In the genomic region with DNA sequence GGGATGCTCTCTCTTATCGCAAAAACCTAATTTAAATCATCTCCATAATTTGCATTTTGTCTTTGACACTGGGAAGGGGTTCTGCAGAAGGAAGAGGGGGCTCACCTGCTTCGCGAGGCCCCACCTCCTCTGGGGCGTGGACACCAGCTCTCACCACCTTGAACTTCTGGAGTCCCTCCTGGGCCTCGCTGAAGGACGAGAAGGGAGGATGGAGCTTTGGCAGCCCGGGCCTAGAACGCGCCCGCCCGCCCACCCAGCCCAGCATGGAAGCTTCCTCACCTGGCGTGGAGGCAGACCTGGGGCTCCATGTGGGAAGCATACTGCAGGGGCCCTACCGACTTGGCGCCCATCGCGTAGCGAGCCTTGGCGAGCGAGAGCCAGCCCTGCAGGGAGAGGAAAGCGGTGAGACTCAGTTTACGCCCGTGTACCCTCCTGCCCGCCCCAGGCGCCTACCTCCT, we compare ENCODE assay signal across 8 cellular contexts. TPM values are rescaled to one million over a fixed set of nuclear protein-coding genes. Genes with fewer than 3 reads are reported as not detected.
DNase-seq lines count a peak whose midpoint lies in the region; ATAC-seq and TF ChIP-seq lines count a peak whose summit lies in the region.

No MANE protein-coding gene starts in this region.

- no peaks in the 10 kb centered on the region for H3K9me3 Mint-ChIP-seq in naive thymus-derived CD8-positive, alpha-beta T cell

- H2AFZ ChIP-seq in OCI-LY3 (ENCODE audit: low read depth, low read length): peak overlapping the region; percentile 94; the same call in 1 of the 2 replicates

- in situ Hi-C loops in HAP-1 (cut with MboI; ENCODE audit: low sequenced_read_pairs): no loop called here

- H3K9ac ChIP-seq in ES-I3 (ENCODE audit: low read depth, low read length) (peak overlapping the region; percentile 69), OCI-LY3 (ENCODE audit: low read length) (peak overlapping the region; percentile 90), duodenal mucosa (ENCODE audit: low read depth in 1 of 2, low read length in 2 of 2) (peak overlapping the region; percentile 63 to 92)

- H4K20me1 ChIP-seq in OCI-LY3 (ENCODE audit: insufficient read depth, low read length): no peaks in the 10 kb centered on the region; the same call in 1 of the 2 replicates

- no peaks in the 10 kb centered on the region for H3K27me3 Mint-ChIP-seq in naive thymus-derived CD8-positive, alpha-beta T cell

- H3K36me3 Mint-ChIP-seq in naive thymus-derived CD8-positive, alpha-beta T cell: peaks cover 0 to 62% (median 16%) of the 10 kb centered on the region in 3 donors

- H3K4me1 ChIP-seq in ES-I3 (ENCODE audit: insufficient read depth, low read length): peaks cover 3% of the 10 kb centered on the region
- H3K4me1 ChIP-seq in HAP-1: peaks cover 5% of the 10 kb centered on the region; the same call in 1 of the 2 replicates
- H3K4me1 ChIP-seq in OCI-LY3 (ENCODE audit: low read length): peaks cover 9% of the 10 kb centered on the region
- H3K4me1 ChIP-seq in duodenal mucosa (ENCODE audit: control insufficient read depth in 1 of 2, insufficient read depth in 2 of 2, low read length in 2 of 2): peaks cover 13 to 18% of the 10 kb centered on the region in 2 donors

- H3K4me3 Mint-ChIP-seq in naive thymus-derived CD8-positive, alpha-beta T cell: peak overlapping the region; percentile 97 to 100 (median 100)

- H3K27ac Mint-ChIP-seq in naive thymus-derived CD8-positive, alpha-beta T cell: peak overlapping the region; percentile 98 to 100 (median 99)

- DNase-seq in HAP-1 (ENCODE audit: low spot score in 2 of 2) (no peak), NCI-H774 (lab: John Stamatoyannopoulos, UW) (no peak), NCI-H1930 (lab: John Stamatoyannopoulos, UW) (no peak)
- DNase-seq in naive thymus-derived CD8-positive, alpha-beta T cell: peak in 2 of 10 donors; percentile 17 to 34

- peaks cover 23 to 53% (median 43%) of the 10 kb centered on the region in 4 donors for H3K4me1 Mint-ChIP-seq in naive thymus-derived CD8-positive, alpha-beta T cell

- peaks cover 28% of the 10 kb centered on the region for H3K79me2 ChIP-seq in OCI-LY3 (ENCODE audit: low read length)

- H3K9me3 ChIP-seq in ES-I3 (ENCODE audit: control insufficient read depth, insufficient read depth, low read length) (no peaks in the 10 kb centered on the region), HAP-1 (no peaks in the 10 kb centered on the region), OCI-LY3 (ENCODE audit: insufficient read depth, low read length) (peaks cover 3% of the 10 kb centered on the region; the same call in 1 of the 2 replicates), duodenal mucosa (ENCODE audit: control insufficient read depth in 1 of 2, low read length in 2 of 2) (no peaks in the 10 kb centered on the region)

- peak overlapping the region; percentile 84 for H3K4me2 ChIP-seq in OCI-LY3 (ENCODE audit: low read length)

- H3K36me3 ChIP-seq in ES-I3 (ENCODE audit: insufficient read depth, low read length): peaks cover 11% of the 10 kb centered on the region; the same call in 1 of the 2 replicates
- H3K36me3 ChIP-seq in HAP-1 (replicated peaks): peaks cover 36% of the 10 kb centered on the region
- peaks cover 31% of the 10 kb centered on the region for H3K36me3 ChIP-seq in OCI-LY3 (replicated peaks; ENCODE audit: low read depth, low read length)
- H3K36me3 ChIP-seq in duodenal mucosa (ENCODE audit: control insufficient read depth in 1 of 2, insufficient read depth in 2 of 2, low read length in 2 of 2): peaks cover 24 to 39% of the 10 kb centered on the region in 2 donors

- ATAC-seq in naive thymus-derived CD8-positive, alpha-beta T cell: no peak
- no peak for ATAC-seq in GM18873 (IDR thresholded peaks at IDR 0.05; ENCODE audit: low FRiP score, unreplicated experiment)

- no peaks in the 10 kb centered on the region for H3K27me3 ChIP-seq in HAP-1 (ENCODE audit: low read depth)
- no peaks in the 10 kb centered on the region for H3K27me3 ChIP-seq in OCI-LY3 (ENCODE audit: low read depth, low read length)
- H3K27me3 ChIP-seq in duodenal mucosa (ENCODE audit: control insufficient read depth in 1 of 2, insufficient read depth in 2 of 2, low read length in 2 of 2): no peaks in the 10 kb centered on the region

- POLR2A ChIA-PET in naive thymus-derived CD8-positive, alpha-beta T cell (lab: Charles Lee): interaction anchor here (1.1 to 5.4 kb wide), 9 partner anchors 9 to 1151 kb away, joined by 5 to 69 read pairs (median 13); a partner anchor contains a TSS

- H3K27ac ChIP-seq in OCI-LY3 (ENCODE audit: low read length): peak overlapping the region; percentile 83
- peak overlapping the region; percentile 96 for H3K27ac ChIP-seq in duodenal mucosa (ENCODE audit: low read depth, low read length)

- no peak for TF ChIP-seq CTCF in OCI-LY3 (IDR thresholded peaks at IDR 0.05; ENCODE audit: low read depth, low read length)

- H3K4me3 ChIP-seq in HAP-1: peak overlapping the region; percentile 98
- peak overlapping the region; percentile 92 for H3K4me3 ChIP-seq in OCI-LY3 (ENCODE audit: low read length)
- H3K4me3 ChIP-seq in duodenal mucosa (ENCODE audit: low read depth in 1 of 2, low read length in 2 of 2): peak overlapping the region; percentile 87 to 97

RNA-seq across cellular contexts. Expression of a gene that starts 1.1 kb away (rescaled TPM):
- total RNA-seq in naive thymus-derived CD8-positive, alpha-beta T cell: 10 to 100 TPM; 94.0 to 99.6 TPM
- polyA plus RNA-seq in naive thymus-derived CD8-positive, alpha-beta T cell: 10 to 100 TPM; 58.4 to 96.7 (median 84.9) TPM

RNA-seq across cellular contexts. Expression of a gene that starts 14.3 kb away (rescaled TPM):
- 10 to 100 TPM; 40.5 to 42.8 TPM for total RNA-seq in naive thymus-derived CD8-positive, alpha-beta T cell
- polyA plus RNA-seq in naive thymus-derived CD8-positive, alpha-beta T cell: 10 to 100 TPM; 33.7 to 47.5 (median 33.9) TPM
